In the genomic region with DNA sequence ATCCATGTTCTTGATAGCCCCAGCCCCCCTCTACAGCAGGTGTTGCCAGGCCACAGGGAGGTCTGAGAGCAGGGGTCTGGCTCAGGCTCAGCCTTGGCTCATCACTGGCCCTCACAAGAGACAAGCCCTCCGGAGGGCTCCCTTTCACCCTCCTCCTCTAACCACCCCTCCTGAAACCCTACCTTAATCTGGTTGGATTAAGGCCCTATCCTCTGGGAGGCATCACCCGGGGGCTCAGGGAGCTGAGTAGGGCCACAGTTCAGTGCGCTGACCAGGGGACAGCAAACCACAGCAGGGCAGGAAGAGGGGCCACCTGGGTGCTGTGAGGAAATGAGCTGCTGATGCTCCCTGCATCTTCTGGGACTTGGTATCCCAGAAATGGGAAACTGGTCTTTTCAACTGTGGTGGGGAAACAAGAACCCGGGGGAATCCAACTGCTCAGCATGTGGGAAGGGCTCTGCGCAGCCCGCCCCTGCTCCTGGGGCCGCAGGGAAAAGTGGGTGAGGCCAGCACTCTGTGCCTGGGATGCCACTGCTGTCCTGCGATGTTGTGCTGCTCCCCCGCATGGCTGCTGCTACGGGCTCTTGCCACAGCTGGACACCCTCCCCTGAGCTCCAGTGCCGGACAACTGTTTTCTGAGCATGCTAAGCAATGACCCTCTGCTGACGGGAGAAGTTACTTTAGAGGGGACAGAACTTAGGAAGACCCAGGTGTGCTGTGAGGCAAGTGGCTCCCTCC, we compare ENCODE assay signal across 1 cellular context.
TF ChIP-seq lines count a peak whose summit lies in the region.

No MANE protein-coding gene starts in this region.

TF ChIP-seq in HCT116, 20 proteins besides CTCF, POLR2A, EP300 and RAD21 (continued from another document):
- no peak for TF ChIP-seq YY1 (IDR thresholded peaks at IDR 0.05; ENCODE audit: extremely low read depth, insufficient replicate concordance, low read depth, low read length)
- TF ChIP-seq, protein P1, sequence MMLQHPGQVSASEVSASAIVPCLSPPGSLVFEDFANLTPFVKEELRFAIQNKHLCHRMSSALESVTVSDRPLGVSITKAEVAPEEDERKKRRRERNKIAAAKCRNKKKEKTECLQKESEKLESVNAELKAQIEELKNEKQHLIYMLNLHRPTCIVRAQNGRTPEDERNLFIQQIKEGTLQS (IDR thresholded peaks at IDR 0.05) = no peak
- TF ChIP-seq SRF (IDR thresholded peaks at IDR 0.05; ENCODE audit: low read depth) = no peak
- no peak for TF ChIP-seq CEBPB (IDR thresholded peaks at IDR 0.05; ENCODE audit: low read depth)
- TF ChIP-seq REST (IDR thresholded peaks at IDR 0.05; ENCODE audit: low read depth) = no peak
- TF ChIP-seq SIN3A (IDR thresholded peaks at IDR 0.05; ENCODE audit: low read depth) = no peak
- TF ChIP-seq TCF7L2 (IDR thresholded peaks at IDR 0.05; ENCODE audit: borderline replicate concordance, extremely low read depth, insufficient read depth, insufficient read length) = no peak
- TF ChIP-seq MAX (IDR thresholded peaks at IDR 0.05) = no peak
- TF ChIP-seq FOSL1 (IDR thresholded peaks at IDR 0.05; ENCODE audit: low read depth) = no peak
- TF ChIP-seq JUND (IDR thresholded peaks at IDR 0.05) = no peak
- TF ChIP-seq ZBTB33 (IDR thresholded peaks at IDR 0.05; ENCODE audit: extremely low read depth, insufficient replicate concordance, low read length) = no peak
- TF ChIP-seq CBX3 (IDR thresholded peaks at IDR 0.05; ENCODE audit: low read depth) = no peak
- TF ChIP-seq EGR1 (IDR thresholded peaks at IDR 0.05; ENCODE audit: low read depth) = no peak
